Comparison of ENCODE assay signal across 23 cellular contexts in genomic region chr4:17997129-17997528, GRCh38. TPM values are rescaled to one million over a fixed set of nuclear protein-coding genes. Genes with fewer than 3 reads are reported as not detected.
DNase-seq lines count a peak whose midpoint lies in the region; ATAC-seq, FAIRE-seq and TF ChIP-seq lines count a peak whose summit lies in the region.
"Had no signal": no experiment of that assay in that cellular context is flagged by ENCODE, and none has a peak within 500 bp of the region (broad histone marks: within the 10 kb centered on the region; RNA-seq: fewer than 3 reads in every experiment).

No MANE protein-coding gene starts in this region.

- no peak overlapping the region for H2AFZ ChIP-seq in PC-3 (ENCODE audit: low read length)
- peak overlapping the region; percentile 44 for H2AFZ ChIP-seq in keratinocyte (ENCODE audit: control insufficient read depth, low read length)

- DNase-seq in HAP-1 (ENCODE audit: low spot score in 2 of 2) (peak; percentile 30 to 85), PC-3 (no peak), endothelial cell (ENCODE audit: low spot score) (no peak), keratinocyte (ENCODE audit: low read depth, low spot score) (peak; percentile 42), NCI-H774 (lab: John Stamatoyannopoulos, UW) (no peak), coronary artery (ENCODE audit: low spot score) (no peak), NCI-H2081 (lab: John Stamatoyannopoulos, UW) (no peak)
- DNase-seq: Caco-2; CD8-positive, alpha-beta T cell; KBM-7; MG63; NCI-H1105 treated with DMSO at 0.1 percent for 48 hours; NCI-H146; NCI-H1930; NCI-H446; NCI-H524 treated with DMSO at 0.1 percent for 48 hours; RPMI8226; SHP77 treated with DMSO at 0.1 percent for 48 hours had no signal

- H3K9me1 ChIP-seq in keratinocyte (ENCODE audit: control insufficient read depth, extremely low read depth, insufficient read depth, low read length): no peaks in the 10 kb centered on the region

- H3K27me3 Mint-ChIP-seq in endothelial cell (ENCODE audit: unreplicated experiment): no peaks in the 10 kb centered on the region
- H3K27me3 Mint-ChIP-seq: B cell had no signal

- TF ChIP-seq CTCF in PC-3 (conservative IDR thresholded peaks at IDR 0.05; ENCODE audit: low read depth, low read length): no peak
- no peak for TF ChIP-seq CTCF in endothelial cell (IDR thresholded peaks at IDR 0.05; ENCODE audit: unreplicated experiment)
- no peak for TF ChIP-seq CTCF in keratinocyte (optimal IDR thresholded peaks at IDR 0.05 in 1 of 3, IDR thresholded peaks at IDR 0.05 in 1 of 3, conservative IDR thresholded peaks at IDR 0.05 in 1 of 3; ENCODE audit: extremely low read depth in 1 of 3, insufficient read depth in 2 of 3, low read length in 3 of 3)
- TF ChIP-seq CTCF in coronary artery (IDR thresholded peaks at IDR 0.05): no peak

- H3K9me3 Mint-ChIP-seq in endothelial cell (ENCODE audit: unreplicated experiment): no peaks in the 10 kb centered on the region
- H3K9me3 Mint-ChIP-seq: CD8-positive, alpha-beta T cell had no signal

- H4K20me1 ChIP-seq in PC-3 (ENCODE audit: low read length) (no peaks in the 10 kb centered on the region), keratinocyte (ENCODE audit: control insufficient read depth, extremely low read depth, insufficient read depth, low read length) (no peaks in the 10 kb centered on the region)

- POLR2A ChIA-PET in PC-3 (lab: Charles Lee; ENCODE audit: unreplicated experiment): no interaction called here

- no peak overlapping the region for H3K4me3 Mint-ChIP-seq in endothelial cell (ENCODE audit: unreplicated experiment)
- H3K4me3 Mint-ChIP-seq: B cell; CD8-positive, alpha-beta T cell had no signal

- peak; percentile 84 for FAIRE-seq in keratinocyte (lab: Jason Lieb, UNC)
- FAIRE-seq: G401.6, HTR-8/SVneo had no signal

- H3K79me2 ChIP-seq in PC-3 (ENCODE audit: low read length): peaks cover 38% of the 10 kb centered on the region
- H3K79me2 ChIP-seq in keratinocyte (ENCODE audit: control insufficient read depth, insufficient read depth, low read length): peaks cover 23% of the 10 kb centered on the region

- dilution Hi-C loops in keratinocyte (cut with MboI; ENCODE audit: extremely low pct_ligation_motif_present, low sequenced_read_pairs): no loop called here

- H3K4me1 Mint-ChIP-seq in endothelial cell (ENCODE audit: unreplicated experiment): no peaks in the 10 kb centered on the region

- H3K27me3 ChIP-seq in HAP-1 (ENCODE audit: low read depth) (no peaks in the 10 kb centered on the region), PC-3 (ENCODE audit: low read length) (no peaks in the 10 kb centered on the region), keratinocyte (ENCODE audit: control insufficient read depth, extremely low read depth, insufficient read depth, low read length) (no peaks in the 10 kb centered on the region)
- H3K27me3 ChIP-seq: MG63 had no signal

- CTCF ChIA-PET in PC-3 (lab: Charles Lee): no interaction called here

- no peaks in the 10 kb centered on the region for H3K9me2 ChIP-seq in PC-3 (replicated peaks; ENCODE audit: low read length)

- no peaks in the 10 kb centered on the region for H3K36me3 Mint-ChIP-seq in endothelial cell (ENCODE audit: low read depth, unreplicated experiment)

- H3K4me1 ChIP-seq in HAP-1: peaks cover 41% of the 10 kb centered on the region
- H3K4me1 ChIP-seq in PC-3 (ENCODE audit: insufficient read depth, low read length): no peaks in the 10 kb centered on the region
- peaks cover 16% of the 10 kb centered on the region for H3K4me1 ChIP-seq in keratinocyte (ENCODE audit: control insufficient read depth, extremely low read depth, insufficient read depth, low read length)
- H3K4me1 ChIP-seq: Caco-2 had no signal

- no TSS peak for BruUV-seq in PC-3 (replicated peaks; lab: Mats Ljungman, UMichigan)

- ATAC-seq in PC-3: peak; percentile 55
- ATAC-seq in HG03045 (IDR thresholded peaks at IDR 0.05; ENCODE audit: unreplicated experiment): no peak
- ATAC-seq: CD8-positive, alpha-beta T cell had no signal

- H3K36me3 ChIP-seq in HAP-1 (replicated peaks) (no peaks in the 10 kb centered on the region), PC-3 (ENCODE audit: low read depth, low read length) (no peaks in the 10 kb centered on the region), keratinocyte (ENCODE audit: control insufficient read depth in 2 of 2, extremely low read depth in 1 of 2, insufficient read depth in 2 of 2, low read length in 2 of 2) (no peaks in the 10 kb centered on the region)
- H3K36me3 ChIP-seq: MG63 had no signal

- intact Hi-C loops in PC-3 (cut with micrococcal nuclease): loop anchor here (10.0 kb wide), 1 partner anchor 182 kb away; the partner anchor contains the start of genes DCAF16 and NCAPG

- H3K4me2 ChIP-seq in PC-3 (ENCODE audit: low read length): no peak overlapping the region
- peak overlapping the region; percentile 79 for H3K4me2 ChIP-seq in keratinocyte (ENCODE audit: control insufficient read depth, extremely low read depth, insufficient read depth, low read depth, low read length)

- H3K27ac Mint-ChIP-seq in endothelial cell (ENCODE audit: unreplicated experiment): peak overlapping the region; percentile 5
- H3K27ac Mint-ChIP-seq: B cell; CD8-positive, alpha-beta T cell had no signal

- no peak overlapping the region for H3K27ac ChIP-seq in PC-3 (ENCODE audit: low read length)
- H3K27ac ChIP-seq in keratinocyte (ENCODE audit: control insufficient read depth, insufficient read depth, low read length): peak overlapping the region; percentile 74
- no peak overlapping the region for H3K27ac ChIP-seq in coronary artery
- H3K27ac ChIP-seq: C4-2B had no signal

- H3K4me3 ChIP-seq in HAP-1 (no peak overlapping the region), PC-3 (ENCODE audit: low read length) (no peak overlapping the region), keratinocyte (ENCODE audit: control insufficient read depth in 2 of 3, extremely low read depth in 1 of 3, insufficient read depth in 2 of 3, low read depth in 1 of 3, low read length in 3 of 3) (peak overlapping the region in 2 of 3 experiments; percentile 37 to 58), coronary artery (no peak overlapping the region)
- H3K4me3 ChIP-seq: MG63 had no signal

- no peak overlapping the region for H3K9ac ChIP-seq in PC-3 (ENCODE audit: low read length)
- H3K9ac ChIP-seq in keratinocyte (ENCODE audit: control insufficient read depth, extremely low read depth, insufficient read depth, low read length): peak overlapping the region; percentile 45

- H3F3A ChIP-seq in PC-3 (ENCODE audit: low read length, unreplicated experiment): no peaks in the 10 kb centered on the region

- H3K9me3 ChIP-seq in HAP-1: no peaks in the 10 kb centered on the region
- no peaks in the 10 kb centered on the region for H3K9me3 ChIP-seq in PC-3 (ENCODE audit: low read length)
- no peaks in the 10 kb centered on the region for H3K9me3 ChIP-seq in keratinocyte (ENCODE audit: control insufficient read depth, low read depth, low read length)
- H3K9me3 ChIP-seq: Caco-2, MG63 had no signal

- in situ Hi-C loops in HAP-1 (cut with MboI; ENCODE audit: low sequenced_read_pairs): no loop called here

RNA-seq across cellular contexts. Expression of gene LCORL, which starts 24.4 kb away (rescaled TPM):
- total RNA-seq in PC-3 (2014; rRNA removed) (2.9 and 3.7 TPM in 2 replicates), endothelial cell (ENCODE audit: unreplicated experiment) (18.4 TPM)
- 1.7 to 3.3 TPM (median 1.8 TPM) in 3 replicates for polyA plus RNA-seq in keratinocyte
- polyA plus RNA-seq in keratinocyte (2011; ENCODE audit: low read depth): 11.8 TPM
- 0.99 and 1.9 TPM in 2 replicates for polyA plus RNA-seq in keratinocyte (2011; cell fraction: cytosol; rRNA removed)
- polyA plus RNA-seq in keratinocyte (2011; cell fraction: nucleus; rRNA removed): 1.9 and 2.9 TPM in 2 replicates
- 2.2 and 5.9 TPM in 2 replicates for polyA plus RNA-seq in keratinocyte (2012; ENCODE audit: low replicate concordance)
- 3.0 to 4.3 TPM (median 3.7 TPM) in 3 replicates for polyA minus RNA-seq in keratinocyte
- 0.58 TPM for polyA minus RNA-seq in keratinocyte (2011; cell fraction: cytosol; rRNA and poly(A)+ RNA removed)
- 5.2 and 9.4 TPM in 2 replicates for polyA minus RNA-seq in keratinocyte (2011; cell fraction: nucleus; rRNA and poly(A)+ RNA removed)

Comparison
In these comparisons a context has a peak if more than half of its experiments do, and no peak if none do; other contexts are left out.
1. DNase-seq: peak in HAP-1 (2 of 2) and keratinocyte (single experiment); none in PC-3 (single experiment), endothelial cell (single experiment), NCI-H774 (single experiment), coronary artery (single experiment) and NCI-H2081 (0 of 2).
2. H3K4me3 ChIP-seq: peak in keratinocyte (2 of 3); none in HAP-1 (single experiment), PC-3 (single experiment) and coronary artery (single experiment).